22 cellular contexts compared by ENCODE assay signal in the genomic region with DNA sequence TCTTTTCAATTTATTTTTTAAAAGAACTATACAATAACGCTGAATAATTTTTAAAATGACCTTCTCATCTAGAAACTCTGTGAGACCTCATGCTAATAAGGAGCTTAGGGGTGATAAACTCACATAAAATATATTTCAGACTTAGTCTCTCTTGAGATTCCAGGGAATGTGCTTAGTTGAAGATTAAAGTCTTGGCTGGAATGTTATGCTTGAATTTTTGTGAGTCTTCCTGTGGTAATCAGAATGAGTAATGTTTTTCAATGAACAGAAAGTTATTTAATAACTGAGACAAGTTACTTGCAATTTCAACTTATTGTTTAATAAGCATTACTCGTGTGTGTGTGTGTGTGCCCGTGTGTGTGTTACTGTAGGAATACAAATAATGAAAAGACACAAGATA.
DNase-seq lines count a peak whose midpoint lies in the region; ATAC-seq and TF ChIP-seq lines count a peak whose summit lies in the region.
"Had no signal": no experiment of that assay in that cellular context is flagged by ENCODE, and none has a peak within 500 bp of the region (broad histone marks: within the 10 kb centered on the region; RNA-seq: fewer than 3 reads in every experiment).

No MANE protein-coding gene starts in this region.

- no peaks in the 10 kb centered on the region for H3K9me3 ChIP-seq in PC-3 (ENCODE audit: low read length)
- no peaks in the 10 kb centered on the region for H3K9me3 ChIP-seq in mesenchymal stem cell (ENCODE audit: control insufficient read depth, low read length)
- no peaks in the 10 kb centered on the region for H3K9me3 ChIP-seq in smooth muscle cell (replicated peaks; ENCODE audit: low read depth)

- no peak overlapping the region for H2BK12ac ChIP-seq in mesenchymal stem cell (ENCODE audit: low read length in 2 of 2)

- no peak overlapping the region for H3K4me3 ChIP-seq in PC-3 (ENCODE audit: low read length)
- no peak overlapping the region for H3K4me3 ChIP-seq in choroid plexus epithelial cell (ENCODE audit: low read depth, low read length)
- peak overlapping the region in 1 of 2 experiments; percentile 41 for H3K4me3 ChIP-seq in mesenchymal stem cell (ENCODE audit: insufficient read depth in 1 of 2, low read depth in 1 of 2, low read length in 2 of 2)
- no peak overlapping the region for H3K4me3 ChIP-seq in smooth muscle cell
- H3K4me3 ChIP-seq: GM12878, GM23338 had no signal

- DNase-seq in PC-3 (peak; percentile 9), choroid plexus epithelial cell (ENCODE audit: low read depth) (peak; percentile 67), mesenchymal stem cell (no peak), smooth muscle cell (lab: John Stamatoyannopoulos, UW; ENCODE audit: unreplicated experiment) (no peak), AG08396 (ENCODE audit: low spot score) (no peak), GM20000 (ENCODE audit: low spot score) (no peak)
- DNase-seq in effector CD8-positive, alpha-beta T cell (lab: John Stamatoyannopoulos, UW) = no peak
- DNase-seq: activated CD8-positive, alpha-beta T cell treated with anti-CD3 and anti-CD28 coated beads for 36 hours; activated naive CD8-positive, alpha-beta T cell treated with anti-CD3 and anti-CD28 coated beads for 36 hours; cerebellar nuclear complex; head of caudate nucleus; HFFc6; KG1; left cardiac atrium; MM.1S; naive B cell; NCI-H1436 treated with DMSO at 0.1 percent for 48 hours; NCI-H2107; nucleus accumbens; stimulated activated CD4-positive, alpha-beta T cell treated with anti-CD3 and anti-CD28 coated beads, Interleukin-4, amount 100 ng/mL, for 1 hour had no signal

- no peaks in the 10 kb centered on the region for H3K79me1 ChIP-seq in mesenchymal stem cell (replicated peaks; ENCODE audit: low read length, poor library complexity, severe bottlenecking)

- TF ChIP-seq CTCF in PC-3 (conservative IDR thresholded peaks at IDR 0.05; ENCODE audit: low read depth, low read length) = no peak
- no peak for TF ChIP-seq CTCF in choroid plexus epithelial cell (conservative IDR thresholded peaks at IDR 0.05; ENCODE audit: low read depth, low read length)
- no peak for TF ChIP-seq CTCF in smooth muscle cell (IDR thresholded peaks at IDR 0.05; ENCODE audit: borderline replicate concordance, insufficient read depth, poor library complexity, severe bottlenecking)
- TF ChIP-seq CTCF in GM20000 (IDR thresholded peaks at IDR 0.05; ENCODE audit: extremely low read depth, missing control alignments) = no peak

- peak; percentile 54 for ATAC-seq in PC-3
- ATAC-seq: activated CD8-positive, alpha-beta T cell treated with anti-CD3 and anti-CD28 coated beads for 36 hours; GM12878; GM23338; left cardiac atrium had no signal

- no peak overlapping the region for H3K4ac ChIP-seq in mesenchymal stem cell (ENCODE audit: low read depth in 1 of 2, low read length in 2 of 2)

- intact Hi-C loops in PC-3 (cut with micrococcal nuclease) = loop anchor here (10.0 kb wide), 2 partner anchors 96 to 354 kb away; no protein-coding TSS in a partner anchor

- no peaks in the 10 kb centered on the region for H3K27me3 ChIP-seq in PC-3 (ENCODE audit: low read length)
- H3K27me3 ChIP-seq in mesenchymal stem cell (ENCODE audit: control insufficient read depth in 1 of 2, insufficient read depth in 1 of 2, low read length in 2 of 2) = no peaks in the 10 kb centered on the region
- H3K27me3 ChIP-seq in smooth muscle cell (ENCODE audit: low read depth) = no peaks in the 10 kb centered on the region

- H3K9ac ChIP-seq in PC-3 (ENCODE audit: low read length) (no peak overlapping the region), mesenchymal stem cell (ENCODE audit: low read length) (peak overlapping the region; percentile 51), smooth muscle cell (ENCODE audit: low read depth) (no peak overlapping the region)

- H3K79me2 ChIP-seq in PC-3 (ENCODE audit: low read length) (no peaks in the 10 kb centered on the region), smooth muscle cell (ENCODE audit: low read depth) (no peaks in the 10 kb centered on the region)

- no peak overlapping the region for H4K8ac ChIP-seq in mesenchymal stem cell (ENCODE audit: low read length)

- no peak overlapping the region for H2AK5ac ChIP-seq in mesenchymal stem cell (ENCODE audit: low read length, severe bottlenecking)

- 0 out of 2 replicates have a peak overlapping the region, but pooled peaks have one; percentile 13 for H3K4me2 ChIP-seq in PC-3 (ENCODE audit: low read length)
- peak overlapping the region; percentile 5 for H3K4me2 ChIP-seq in mesenchymal stem cell (ENCODE audit: low read length, poor library complexity, severe bottlenecking)
- no peak overlapping the region for H3K4me2 ChIP-seq in smooth muscle cell
- H3K4me2 ChIP-seq: GM23338 had no signal

- BruUV-seq in PC-3 (replicated peaks; lab: Mats Ljungman, UMichigan) = no TSS peak

- no peak overlapping the region for H3K18ac ChIP-seq in mesenchymal stem cell (ENCODE audit: low read depth in 1 of 2, low read length in 2 of 2)

- H3F3A ChIP-seq in PC-3 (ENCODE audit: low read length, unreplicated experiment) (no peaks in the 10 kb centered on the region), smooth muscle cell (ENCODE audit: low read depth) (no peaks in the 10 kb centered on the region)

- no peak overlapping the region for H2BK120ac ChIP-seq in mesenchymal stem cell (ENCODE audit: low read depth, low read length)

- H3K14ac ChIP-seq in mesenchymal stem cell (ENCODE audit: low read length in 2 of 2) = no peak overlapping the region

- H4K91ac ChIP-seq in mesenchymal stem cell (ENCODE audit: low read length) = no peak overlapping the region

- H3K4me1 ChIP-seq in PC-3 (ENCODE audit: insufficient read depth, low read length) (peaks cover 4% of the 10 kb centered on the region; the same call in 1 of the 2 replicates), mesenchymal stem cell (ENCODE audit: control insufficient read depth, insufficient read depth, low read depth, low read length) (no peaks in the 10 kb centered on the region), smooth muscle cell (ENCODE audit: low read depth) (no peaks in the 10 kb centered on the region)

- WGBS in mesenchymal stem cell = no CpG with 5 or more reads among the region's 3 CpGs
- 87% methylated on average over 3 of the region's 3 CpGs for WGBS in smooth muscle cell (ENCODE audit: low lambda C conversion rate)

- POLR2A ChIA-PET in PC-3 (lab: Charles Lee; ENCODE audit: unreplicated experiment) = no interaction called here

- peak overlapping the region; percentile 6 for H2BK5ac ChIP-seq in mesenchymal stem cell (ENCODE audit: low read depth, low read length, poor library complexity, severe bottlenecking)

- H4K20me1 ChIP-seq in PC-3 (ENCODE audit: low read length) = no peaks in the 10 kb centered on the region
- H4K20me1 ChIP-seq in smooth muscle cell (ENCODE audit: low read depth) = no peaks in the 10 kb centered on the region

- H3K27ac ChIP-seq in PC-3 (ENCODE audit: low read length) (no peak overlapping the region), mesenchymal stem cell (ENCODE audit: low read length, poor library complexity, severe bottlenecking) (peak overlapping the region; percentile 100), smooth muscle cell (ENCODE audit: low read depth) (no peak overlapping the region)

- no peak overlapping the region for H3K23ac ChIP-seq in mesenchymal stem cell (ENCODE audit: low read length in 2 of 2)

- 0 out of 2 replicates have a peak overlapping the region, but pooled peaks have one; percentile 34 for H2AFZ ChIP-seq in PC-3 (ENCODE audit: low read length)
- H2AFZ ChIP-seq in mesenchymal stem cell (ENCODE audit: low read depth, low read length) = no peak overlapping the region
- peak overlapping the region; percentile 8 for H2AFZ ChIP-seq in smooth muscle cell (ENCODE audit: low read depth)
- H2AFZ ChIP-seq: GM23338 had no signal

- no peaks in the 10 kb centered on the region for H3K9me2 ChIP-seq in PC-3 (replicated peaks; ENCODE audit: low read length)

- CTCF ChIA-PET in PC-3 (lab: Charles Lee) = no interaction called here

- no peak overlapping the region for H2BK15ac ChIP-seq in mesenchymal stem cell (ENCODE audit: low read depth, poor library complexity, severe bottlenecking)

- H3K36me3 ChIP-seq in PC-3 (ENCODE audit: low read depth, low read length) (no peaks in the 10 kb centered on the region), mesenchymal stem cell (ENCODE audit: control insufficient read depth in 1 of 2, insufficient read depth in 2 of 2, low read depth in 1 of 2, low read length in 2 of 2) (no peaks in the 10 kb centered on the region), smooth muscle cell (ENCODE audit: low read depth) (no peaks in the 10 kb centered on the region)

Comparison
In these comparisons a context has a peak if more than half of its experiments do, and no peak if none do; other contexts are left out.
1. DNase-seq: peak in PC-3 (single experiment) and choroid plexus epithelial cell (single experiment); none in mesenchymal stem cell (single experiment), smooth muscle cell (single experiment), effector CD8-positive, alpha-beta T cell (single experiment), AG08396 (single experiment) and GM20000 (single experiment).